1 cellular context compared by ENCODE assay signal in the genomic region with DNA sequence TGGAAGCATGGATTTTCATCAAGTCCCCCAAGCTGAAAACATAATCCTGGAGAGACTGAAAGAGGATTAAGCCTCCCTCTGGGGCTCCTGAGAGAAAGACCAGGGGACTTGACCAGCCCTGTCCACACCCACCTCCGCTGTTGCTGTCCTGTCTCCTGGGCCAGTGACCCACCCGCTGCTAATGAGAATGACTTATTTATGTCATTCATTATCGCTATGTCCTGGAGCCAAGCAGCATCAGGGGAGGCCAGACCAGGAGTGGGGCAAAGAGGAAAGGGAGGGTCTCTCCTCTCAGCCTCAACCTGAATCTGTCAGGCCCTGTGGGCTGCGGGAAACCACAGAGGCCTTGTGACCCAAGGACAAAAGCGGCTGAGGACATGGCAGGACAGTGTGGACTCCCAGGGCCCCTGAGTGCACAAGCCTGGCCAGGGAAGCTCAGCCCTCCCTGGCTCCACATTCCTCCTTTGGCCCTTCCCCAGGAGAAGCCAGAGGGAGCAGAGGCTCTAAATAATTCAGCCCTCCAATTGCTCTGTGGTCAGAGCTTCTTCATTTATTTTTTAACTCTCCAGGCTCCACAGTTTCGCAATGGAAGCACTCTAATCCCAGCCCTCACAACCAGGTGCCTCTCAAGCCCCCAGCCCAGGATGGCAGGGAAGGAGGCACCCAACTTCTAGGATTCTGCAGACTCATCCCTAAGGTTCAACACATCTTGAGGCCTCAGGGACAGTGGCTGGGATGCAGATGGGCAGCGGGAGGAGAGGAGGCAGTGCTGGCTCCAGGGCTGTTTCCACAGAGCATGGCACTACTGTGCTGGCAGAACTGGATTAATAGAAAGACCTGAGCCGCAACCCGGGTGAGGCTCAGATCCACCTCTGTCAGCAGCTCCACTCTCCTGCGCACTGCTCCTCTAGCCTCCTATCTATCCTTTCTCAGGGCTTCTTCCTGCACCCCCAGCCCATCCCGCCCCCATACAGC.
TF ChIP-seq lines count a peak whose summit lies in the region.

No MANE protein-coding gene starts in this region.

TF ChIP-seq in HepG2, 621 proteins besides CTCF, POLR2A, EP300 and RAD21 (continued from another document and continues in another):
- TF ChIP-seq, protein P1, sequence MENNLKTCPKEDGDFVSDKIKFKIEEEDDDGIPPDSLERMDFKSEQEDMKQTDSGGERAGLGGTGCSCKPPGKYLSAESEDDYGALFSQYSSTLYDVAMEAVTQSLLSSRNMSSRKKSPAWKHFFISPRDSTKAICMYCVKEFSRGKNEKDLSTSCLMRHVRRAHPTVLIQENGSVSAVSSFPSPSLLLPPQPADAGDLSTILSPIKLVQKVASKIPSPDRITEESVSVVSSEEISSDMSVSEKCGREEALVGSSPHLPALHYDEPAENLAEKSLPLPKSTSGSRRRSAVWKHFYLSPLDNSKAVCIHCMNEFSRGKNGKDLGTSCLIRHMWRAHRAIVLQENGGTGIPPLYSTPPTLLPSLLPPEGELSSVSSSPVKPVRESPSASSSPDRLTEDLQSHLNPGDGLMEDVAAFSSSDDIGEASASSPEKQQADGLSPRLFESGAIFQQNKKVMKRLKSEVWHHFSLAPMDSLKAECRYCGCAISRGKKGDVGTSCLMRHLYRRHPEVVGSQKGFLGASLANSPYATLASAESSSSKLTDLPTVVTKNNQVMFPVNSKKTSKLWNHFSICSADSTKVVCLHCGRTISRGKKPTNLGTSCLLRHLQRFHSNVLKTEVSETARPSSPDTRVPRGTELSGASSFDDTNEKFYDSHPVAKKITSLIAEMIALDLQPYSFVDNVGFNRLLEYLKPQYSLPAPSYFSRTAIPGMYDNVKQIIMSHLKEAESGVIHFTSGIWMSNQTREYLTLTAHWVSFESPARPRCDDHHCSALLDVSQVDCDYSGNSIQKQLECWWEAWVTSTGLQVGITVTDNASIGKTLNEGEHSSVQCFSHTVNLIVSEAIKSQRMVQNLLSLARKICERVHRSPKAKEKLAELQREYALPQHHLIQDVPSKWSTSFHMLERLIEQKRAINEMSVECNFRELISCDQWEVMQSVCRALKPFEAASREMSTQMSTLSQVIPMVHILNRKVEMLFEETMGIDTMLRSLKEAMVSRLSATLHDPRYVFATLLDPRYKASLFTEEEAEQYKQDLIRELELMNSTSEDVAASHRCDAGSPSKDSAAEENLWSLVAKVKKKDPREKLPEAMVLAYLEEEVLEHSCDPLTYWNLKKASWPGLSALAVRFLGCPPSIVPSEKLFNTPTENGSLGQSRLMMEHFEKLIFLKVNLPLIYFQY (CRISPR knock-in tag; IDR thresholded peaks at IDR 0.05; ENCODE audit: borderline replicate concordance) = 0 out of 2 replicates have a peak, but pooled peaks have one; percentile 30
- no peak for TF ChIP-seq SOX6 (IDR thresholded peaks at IDR 0.05)
- TF ChIP-seq SOX6 (CRISPR knock-in tag; IDR thresholded peaks at IDR 0.05) = no peak; the same call in 1 of the 2 replicates
- no peak for TF ChIP-seq HHEX (CRISPR knock-in tag; IDR thresholded peaks at IDR 0.05)
- no peak for TF ChIP-seq PCBP2 (optimal IDR thresholded peaks at IDR 0.05; ENCODE audit: low read depth, low read length, poor library complexity, severe bottlenecking)
- TF ChIP-seq, protein P2, sequence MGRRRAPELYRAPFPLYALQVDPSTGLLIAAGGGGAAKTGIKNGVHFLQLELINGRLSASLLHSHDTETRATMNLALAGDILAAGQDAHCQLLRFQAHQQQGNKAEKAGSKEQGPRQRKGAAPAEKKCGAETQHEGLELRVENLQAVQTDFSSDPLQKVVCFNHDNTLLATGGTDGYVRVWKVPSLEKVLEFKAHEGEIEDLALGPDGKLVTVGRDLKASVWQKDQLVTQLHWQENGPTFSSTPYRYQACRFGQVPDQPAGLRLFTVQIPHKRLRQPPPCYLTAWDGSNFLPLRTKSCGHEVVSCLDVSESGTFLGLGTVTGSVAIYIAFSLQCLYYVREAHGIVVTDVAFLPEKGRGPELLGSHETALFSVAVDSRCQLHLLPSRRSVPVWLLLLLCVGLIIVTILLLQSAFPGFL (CRISPR knock-in tag; IDR thresholded peaks at IDR 0.05) = no peak
- TF ChIP-seq, protein P3, sequence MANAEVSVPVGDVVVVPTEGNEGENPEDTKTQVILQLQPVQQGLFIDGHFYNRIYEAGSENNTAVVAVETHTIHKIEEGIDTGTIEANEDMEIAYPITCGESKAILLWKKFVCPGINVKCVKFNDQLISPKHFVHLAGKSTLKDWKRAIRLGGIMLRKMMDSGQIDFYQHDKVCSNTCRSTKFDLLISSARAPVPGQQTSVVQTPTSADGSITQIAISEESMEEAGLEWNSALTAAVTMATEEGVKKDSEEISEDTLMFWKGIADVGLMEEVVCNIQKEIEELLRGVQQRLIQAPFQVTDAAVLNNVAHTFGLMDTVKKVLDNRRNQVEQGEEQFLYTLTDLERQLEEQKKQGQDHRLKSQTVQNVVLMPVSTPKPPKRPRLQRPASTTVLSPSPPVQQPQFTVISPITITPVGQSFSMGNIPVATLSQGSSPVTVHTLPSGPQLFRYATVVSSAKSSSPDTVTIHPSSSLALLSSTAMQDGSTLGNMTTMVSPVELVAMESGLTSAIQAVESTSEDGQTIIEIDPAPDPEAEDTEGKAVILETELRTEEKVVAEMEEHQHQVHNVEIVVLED (CRISPR knock-in tag; IDR thresholded peaks at IDR 0.05; ENCODE audit: borderline replicate concordance) = peak; percentile 22; the same call in 1 of the 2 replicates
- TF ChIP-seq, protein P4, sequence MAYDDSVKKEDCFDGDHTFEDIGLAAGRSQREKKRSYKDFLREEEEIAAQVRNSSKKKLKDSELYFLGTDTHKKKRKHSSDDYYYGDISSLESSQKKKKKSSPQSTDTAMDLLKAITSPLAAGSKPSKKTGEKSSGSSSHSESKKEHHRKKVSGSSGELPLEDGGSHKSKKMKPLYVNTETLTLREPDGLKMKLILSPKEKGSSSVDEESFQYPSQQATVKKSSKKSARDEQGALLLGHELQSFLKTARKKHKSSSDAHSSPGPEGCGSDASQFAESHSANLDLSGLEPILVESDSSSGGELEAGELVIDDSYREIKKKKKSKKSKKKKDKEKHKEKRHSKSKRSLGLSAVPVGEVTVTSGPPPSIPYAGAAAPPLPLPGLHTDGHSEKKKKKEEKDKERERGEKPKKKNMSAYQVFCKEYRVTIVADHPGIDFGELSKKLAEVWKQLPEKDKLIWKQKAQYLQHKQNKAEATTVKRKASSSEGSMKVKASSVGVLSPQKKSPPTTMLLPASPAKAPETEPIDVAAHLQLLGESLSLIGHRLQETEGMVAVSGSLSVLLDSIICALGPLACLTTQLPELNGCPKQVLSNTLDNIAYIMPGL (CRISPR knock-in tag; IDR thresholded peaks at IDR 0.05; ENCODE audit: borderline replicate concordance in 1 of 2, low read depth in 1 of 2) = 0 out of 4 replicates have a peak, but pooled peaks of 1 of the 2 experiments have one; percentile 21
- TF ChIP-seq MXD4 (CRISPR knock-in tag; IDR thresholded peaks at IDR 0.05) = no peak
- 0 out of 2 replicates have a peak, but pooled peaks have one; percentile 1 for TF ChIP-seq ZSCAN31 (CRISPR knock-in tag; IDR thresholded peaks at IDR 0.05; ENCODE audit: low read depth)
- no peak for TF ChIP-seq SNAI1 (CRISPR knock-in tag; IDR thresholded peaks at IDR 0.05; ENCODE audit: borderline replicate concordance)
- TF ChIP-seq ZNF34 (CRISPR knock-in tag; IDR thresholded peaks at IDR 0.05; ENCODE audit: borderline replicate concordance) = peak; percentile 89; the same call in 1 of the 2 replicates
- TF ChIP-seq, protein P5, sequence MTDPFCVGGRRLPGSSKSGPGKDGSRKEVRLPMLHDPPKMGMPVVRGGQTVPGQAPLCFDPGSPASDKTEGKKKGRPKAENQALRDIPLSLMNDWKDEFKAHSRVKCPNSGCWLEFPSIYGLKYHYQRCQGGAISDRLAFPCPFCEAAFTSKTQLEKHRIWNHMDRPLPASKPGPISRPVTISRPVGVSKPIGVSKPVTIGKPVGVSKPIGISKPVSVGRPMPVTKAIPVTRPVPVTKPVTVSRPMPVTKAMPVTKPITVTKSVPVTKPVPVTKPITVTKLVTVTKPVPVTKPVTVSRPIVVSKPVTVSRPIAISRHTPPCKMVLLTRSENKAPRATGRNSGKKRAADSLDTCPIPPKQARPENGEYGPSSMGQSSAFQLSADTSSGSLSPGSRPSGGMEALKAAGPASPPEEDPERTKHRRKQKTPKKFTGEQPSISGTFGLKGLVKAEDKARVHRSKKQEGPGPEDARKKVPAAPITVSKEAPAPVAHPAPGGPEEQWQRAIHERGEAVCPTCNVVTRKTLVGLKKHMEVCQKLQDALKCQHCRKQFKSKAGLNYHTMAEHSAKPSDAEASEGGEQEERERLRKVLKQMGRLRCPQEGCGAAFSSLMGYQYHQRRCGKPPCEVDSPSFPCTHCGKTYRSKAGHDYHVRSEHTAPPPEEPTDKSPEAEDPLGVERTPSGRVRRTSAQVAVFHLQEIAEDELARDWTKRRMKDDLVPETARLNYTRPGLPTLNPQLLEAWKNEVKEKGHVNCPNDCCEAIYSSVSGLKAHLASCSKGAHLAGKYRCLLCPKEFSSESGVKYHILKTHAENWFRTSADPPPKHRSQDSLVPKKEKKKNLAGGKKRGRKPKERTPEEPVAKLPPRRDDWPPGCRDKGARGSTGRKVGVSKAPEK (CRISPR knock-in tag; IDR thresholded peaks at IDR 0.05; ENCODE audit: borderline replicate concordance) = no peak
- TF ChIP-seq, protein P6, sequence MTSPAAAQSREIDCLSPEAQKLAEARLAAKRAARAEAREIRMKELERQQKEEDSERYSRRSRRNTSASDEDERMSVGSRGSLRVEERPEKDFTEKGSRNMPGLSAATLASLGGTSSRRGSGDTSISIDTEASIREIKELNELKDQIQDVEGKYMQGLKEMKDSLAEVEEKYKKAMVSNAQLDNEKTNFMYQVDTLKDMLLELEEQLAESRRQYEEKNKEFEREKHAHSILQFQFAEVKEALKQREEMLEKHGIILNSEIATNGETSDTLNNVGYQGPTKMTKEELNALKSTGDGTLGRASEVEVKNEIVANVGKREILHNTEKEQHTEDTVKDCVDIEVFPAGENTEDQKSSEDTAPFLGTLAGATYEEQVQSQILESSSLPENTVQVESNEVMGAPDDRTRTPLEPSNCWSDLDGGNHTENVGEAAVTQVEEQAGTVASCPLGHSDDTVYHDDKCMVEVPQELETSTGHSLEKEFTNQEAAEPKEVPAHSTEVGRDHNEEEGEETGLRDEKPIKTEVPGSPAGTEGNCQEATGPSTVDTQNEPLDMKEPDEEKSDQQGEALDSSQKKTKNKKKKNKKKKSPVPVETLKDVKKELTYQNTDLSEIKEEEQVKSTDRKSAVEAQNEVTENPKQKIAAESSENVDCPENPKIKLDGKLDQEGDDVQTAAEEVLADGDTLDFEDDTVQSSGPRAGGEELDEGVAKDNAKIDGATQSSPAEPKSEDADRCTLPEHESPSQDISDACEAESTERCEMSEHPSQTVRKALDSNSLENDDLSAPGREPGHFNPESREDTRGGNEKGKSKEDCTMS (CRISPR knock-in tag; conservative IDR thresholded peaks at IDR 0.05) = no peak
- TF ChIP-seq, protein P7, sequence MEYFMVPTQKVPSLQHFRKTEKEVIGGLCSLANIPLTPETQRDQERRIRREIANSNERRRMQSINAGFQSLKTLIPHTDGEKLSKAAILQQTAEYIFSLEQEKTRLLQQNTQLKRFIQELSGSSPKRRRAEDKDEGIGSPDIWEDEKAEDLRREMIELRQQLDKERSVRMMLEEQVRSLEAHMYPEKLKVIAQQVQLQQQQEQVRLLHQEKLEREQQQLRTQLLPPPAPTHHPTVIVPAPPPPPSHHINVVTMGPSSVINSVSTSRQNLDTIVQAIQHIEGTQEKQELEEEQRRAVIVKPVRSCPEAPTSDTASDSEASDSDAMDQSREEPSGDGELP (IDR thresholded peaks at IDR 0.05; ENCODE audit: borderline replicate concordance, low read depth) = no peak
- TF ChIP-seq ISL2 (CRISPR knock-in tag; IDR thresholded peaks at IDR 0.05) = peak; percentile 14
- 0 out of 2 replicates have a peak, but pooled peaks have one; percentile 70 for TF ChIP-seq ZNF121 (CRISPR knock-in tag; IDR thresholded peaks at IDR 0.05)
- TF ChIP-seq KLF15 (CRISPR knock-in tag; IDR thresholded peaks at IDR 0.05; ENCODE audit: borderline replicate concordance) = no peak
- no peak for TF ChIP-seq HNRNPK (IDR thresholded peaks at IDR 0.05; ENCODE audit: low read depth, low read length, poor library complexity, severe bottlenecking)
- TF ChIP-seq, protein P8, sequence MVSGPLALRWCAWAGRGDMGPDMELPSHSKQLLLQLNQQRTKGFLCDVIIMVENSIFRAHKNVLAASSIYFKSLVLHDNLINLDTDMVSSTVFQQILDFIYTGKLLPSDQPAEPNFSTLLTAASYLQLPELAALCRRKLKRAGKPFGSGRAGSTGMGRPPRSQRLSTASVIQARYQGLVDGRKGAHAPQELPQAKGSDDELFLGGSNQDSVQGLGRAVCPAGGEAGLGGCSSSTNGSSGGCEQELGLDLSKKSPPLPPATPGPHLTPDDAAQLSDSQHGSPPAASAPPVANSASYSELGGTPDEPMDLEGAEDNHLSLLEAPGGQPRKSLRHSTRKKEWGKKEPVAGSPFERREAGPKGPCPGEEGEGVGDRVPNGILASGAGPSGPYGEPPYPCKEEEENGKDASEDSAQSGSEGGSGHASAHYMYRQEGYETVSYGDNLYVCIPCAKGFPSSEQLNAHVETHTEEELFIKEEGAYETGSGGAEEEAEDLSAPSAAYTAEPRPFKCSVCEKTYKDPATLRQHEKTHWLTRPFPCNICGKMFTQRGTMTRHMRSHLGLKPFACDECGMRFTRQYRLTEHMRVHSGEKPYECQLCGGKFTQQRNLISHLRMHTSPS (CRISPR knock-in tag; IDR thresholded peaks at IDR 0.05; ENCODE audit: low read depth) = no peak
- TF ChIP-seq STAT5B (CRISPR knock-in tag; IDR thresholded peaks at IDR 0.05) = no peak
- TF ChIP-seq, protein P9, sequence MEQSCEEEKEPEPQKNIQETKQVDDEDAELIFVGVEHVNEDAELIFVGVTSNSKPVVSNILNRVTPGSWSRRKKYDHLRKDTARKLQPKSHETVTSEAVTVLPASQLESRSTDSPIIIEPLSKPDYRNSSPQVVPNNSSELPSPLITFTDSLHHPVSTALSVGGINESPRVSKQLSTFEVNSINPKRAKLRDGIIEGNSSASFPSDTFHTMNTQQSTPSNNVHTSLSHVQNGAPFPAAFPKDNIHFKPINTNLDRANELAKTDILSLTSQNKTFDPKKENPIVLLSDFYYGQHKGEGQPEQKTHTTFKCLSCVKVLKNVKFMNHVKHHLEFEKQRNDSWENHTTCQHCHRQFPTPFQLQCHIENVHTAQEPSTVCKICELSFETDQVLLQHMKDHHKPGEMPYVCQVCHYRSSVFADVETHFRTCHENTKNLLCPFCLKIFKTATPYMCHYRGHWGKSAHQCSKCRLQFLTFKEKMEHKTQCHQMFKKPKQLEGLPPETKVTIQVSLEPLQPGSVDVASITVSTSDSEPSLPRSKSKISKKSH (CRISPR knock-in tag; IDR thresholded peaks at IDR 0.05; ENCODE audit: borderline replicate concordance) = no peak
- no peak for TF ChIP-seq ZNF773 (CRISPR knock-in tag; IDR thresholded peaks at IDR 0.05; ENCODE audit: borderline replicate concordance)
- TF ChIP-seq HNRNPUL1 (IDR thresholded peaks at IDR 0.05; ENCODE audit: low read depth, low read length) = no peak
- no peak for TF ChIP-seq ZNF24 (IDR thresholded peaks at IDR 0.05)
- TF ChIP-seq ZNF460 (CRISPR knock-in tag; IDR thresholded peaks at IDR 0.05; ENCODE audit: borderline replicate concordance) = no peak
- no peak for TF ChIP-seq BRCA1 (CRISPR knock-in tag; IDR thresholded peaks at IDR 0.05)
- peak; percentile 41; the same call in 1 of the 2 replicates for TF ChIP-seq TBX3 (IDR thresholded peaks at IDR 0.05; ENCODE audit: borderline replicate concordance)
- peak; percentile 27; the same call in 1 of the 2 replicates for TF ChIP-seq ZNF790 (CRISPR knock-in tag; IDR thresholded peaks at IDR 0.05; ENCODE audit: borderline replicate concordance)
- no peak for TF ChIP-seq ZBTB3 (CRISPR knock-in tag; IDR thresholded peaks at IDR 0.05; ENCODE audit: borderline replicate concordance, low read depth)
- TF ChIP-seq ARID2 (CRISPR knock-in tag; IDR thresholded peaks at IDR 0.05; ENCODE audit: borderline replicate concordance) = peak; percentile 63; the same call in 1 of the 2 replicates
